11 cellular contexts compared by ENCODE assay signal in genomic region chr22:29478326-29479276, GRCh38. TPM values are rescaled to one million over a fixed set of nuclear protein-coding genes. Genes with fewer than 3 reads are reported as not detected.
DNase-seq lines count a peak whose midpoint lies in the region; ATAC-seq and TF ChIP-seq lines count a peak whose summit lies in the region.
"Had no signal": no experiment of that assay in that cellular context is flagged by ENCODE, and none has a peak within 500 bp of the region (broad histone marks: within the 10 kb centered on the region; RNA-seq: fewer than 3 reads in every experiment).

No MANE protein-coding gene starts in this region.

- H2AK5ac ChIP-seq in H9 (ENCODE audit: insufficient read length, low read length) = no peak overlapping the region

- DNase-seq in A673 (ENCODE audit: low spot score) = peak; percentile 62
- peak; percentile 55 for DNase-seq in H9
- DNase-seq in activated CD4-positive, alpha-beta T cell treated with anti-CD3 and anti-CD28 coated beads, Interleukin-2, amount 50 U/mL, for 1 hour = peak; percentile 39
- no peak for DNase-seq in foreskin melanocyte
- DNase-seq in SKM-1 (lab: John Stamatoyannopoulos, UW; ENCODE audit: unreplicated experiment) = no peak
- DNase-seq in NCI-H2081 (lab: John Stamatoyannopoulos, UW) = no peak

- H3K27me3 ChIP-seq in A673 (replicated peaks; ENCODE audit: insufficient read depth, low read depth, low read length, poor library complexity) = peaks cover 33% of the 10 kb centered on the region
- H3K27me3 ChIP-seq in H9 (ENCODE audit: insufficient read depth, low read length) = peaks cover 27% of the 10 kb centered on the region
- peaks cover 82% of the 10 kb centered on the region for H3K27me3 ChIP-seq in iPS-20b (ENCODE audit: insufficient read depth, low read length)

- intact Hi-C loops in A673 (cut with micrococcal nuclease; ENCODE audit: unreplicated experiment) = no loop called here

- no peak for TF ChIP-seq CTCF in A673 (conservative IDR thresholded peaks at IDR 0.05; ENCODE audit: low read depth, low read length)
- no peak for TF ChIP-seq CTCF in H9 (conservative IDR thresholded peaks at IDR 0.05)

- ATAC-seq in HG03342 (IDR thresholded peaks at IDR 0.05; ENCODE audit: unreplicated experiment) = no peak

- H3K79me2 ChIP-seq in H9 (ENCODE audit: insufficient read depth, low read length) = no peaks in the 10 kb centered on the region

- H3K27ac ChIP-seq in A673 (ENCODE audit: low read depth, low read length, poor library complexity, severe bottlenecking) = no peak overlapping the region
- no peak overlapping the region for H3K27ac ChIP-seq in H9 (ENCODE audit: insufficient read length, low read depth, low read length)
- no peak overlapping the region for H3K27ac ChIP-seq in iPS-20b (ENCODE audit: low read length)
- H3K27ac ChIP-seq: neutrophil had no signal

- POLR2A ChIA-PET in A673 (lab: Charles Lee; ENCODE audit: low non-redundant PET) = no interaction called here

- H3K79me1 ChIP-seq in H9 (ENCODE audit: insufficient read depth, low read depth, low read length, poor library complexity, severe bottlenecking) = no peaks in the 10 kb centered on the region

- H3K4me2 ChIP-seq in H9 (ENCODE audit: insufficient read depth, insufficient read length, low read length) = peak overlapping the region; percentile 25

- H3K14ac ChIP-seq in H9 (ENCODE audit: insufficient read depth, low read length) = no peak overlapping the region

- H3K9ac ChIP-seq in H9 (ENCODE audit: extremely low read depth, insufficient read length, low read length) (no peak overlapping the region), iPS-20b (ENCODE audit: low read depth, low read length) (no peak overlapping the region)

- H3K4me3 ChIP-seq in A673 (ENCODE audit: low read depth, low read length, poor library complexity, severe bottlenecking) (peak overlapping the region; percentile 4), iPS-20b (ENCODE audit: low read length) (peak overlapping the region; percentile 56)

- peaks cover 9% of the 10 kb centered on the region for H3K4me1 ChIP-seq in A673 (ENCODE audit: insufficient read depth, low read length, poor library complexity, severe bottlenecking)
- H3K4me1 ChIP-seq in H9 (ENCODE audit: insufficient read depth, low read length) = peaks cover 6% of the 10 kb centered on the region
- peaks cover 10% of the 10 kb centered on the region; the same call in 1 of the 2 replicates for H3K4me1 ChIP-seq in iPS-20b (ENCODE audit: insufficient read depth, low read length)

- no peak overlapping the region for H3K23ac ChIP-seq in H9 (ENCODE audit: insufficient read length, low read depth, low read length)

- H3K56ac ChIP-seq in H9 (ENCODE audit: insufficient read length, low read depth, low read length) = no peak overlapping the region

- no peak overlapping the region for H2BK15ac ChIP-seq in H9 (ENCODE audit: low read depth, low read length)

- no peak overlapping the region for H3K4ac ChIP-seq in H9 (ENCODE audit: low read depth, low read length)

- H3K9me3 ChIP-seq in A673 (ENCODE audit: low read depth, low read length, poor library complexity, severe bottlenecking) (no peaks in the 10 kb centered on the region), H9 (ENCODE audit: control insufficient read depth, low read depth, low read length) (no peaks in the 10 kb centered on the region), iPS-20b (ENCODE audit: insufficient read depth, low read depth, low read length) (peaks cover 6% of the 10 kb centered on the region; the same call in 1 of the 2 replicates)
- H3K9me3 ChIP-seq: neutrophil had no signal

- H3K18ac ChIP-seq in H9 (ENCODE audit: insufficient read length, low read depth, low read length) = no peak overlapping the region

- H3K27me3 Mint-ChIP-seq in H9 (ENCODE audit: low read depth) = peaks cover 93% of the 10 kb centered on the region

- no peak overlapping the region for H2BK20ac ChIP-seq in H9 (ENCODE audit: low read depth, low read length, poor library complexity, severe bottlenecking)

- no peak overlapping the region for H2AFZ ChIP-seq in H9 (ENCODE audit: low read length)

- no peaks in the 10 kb centered on the region for H4K20me1 ChIP-seq in H9 (ENCODE audit: control insufficient read depth, insufficient read depth, insufficient read length)

- no peaks in the 10 kb centered on the region; a peak in 1 of 7 replicates for H3K36me3 Mint-ChIP-seq in H9 (ENCODE audit: insufficient read depth in 1 of 3, low read depth in 3 of 3)

- H2BK120ac ChIP-seq in H9 (ENCODE audit: low read depth, low read length, poor library complexity, severe bottlenecking) = no peak overlapping the region

- CTCF ChIA-PET in A673 (lab: Charles Lee) = no interaction called here

- H2BK12ac ChIP-seq in H9 (ENCODE audit: insufficient read length, low read depth, low read length) = no peak overlapping the region

- H3K4me3 Mint-ChIP-seq in H9 = peak overlapping the region; percentile 29 to 79

- H3K36me3 ChIP-seq in A673 (ENCODE audit: insufficient read depth, low read length, poor library complexity, severe bottlenecking) (no peaks in the 10 kb centered on the region), iPS-20b (ENCODE audit: insufficient read depth, low read depth, low read length) (no peaks in the 10 kb centered on the region)
- H3K36me3 ChIP-seq: neutrophil had no signal

- peaks cover 38 to 43% of the 10 kb centered on the region in 2 experiments for H3K4me1 Mint-ChIP-seq in H9

- H3K27ac Mint-ChIP-seq in H9 = no peak overlapping the region; a peak in 1 of 7 replicates

- H3K23me2 ChIP-seq in H9 (ENCODE audit: insufficient read length, low read depth, low read length, poor library complexity, severe bottlenecking) = peaks cover 10% of the 10 kb centered on the region

- no peak overlapping the region for H3T11ph ChIP-seq in H9 (ENCODE audit: low read length)

- H3K9me3 Mint-ChIP-seq in H9 = peaks cover 8 to 9% of the 10 kb centered on the region in 2 experiments
- H3K9me3 Mint-ChIP-seq: T-helper 1 cell treated with Interleukin-12 subunit alpha and Interleukin-12 subunit beta and Interleukin-4 antibody, amounts not matched to agents 30 μg/mL and 1 μg/mL, for 36 hours had no signal

- no TSS peak for BruUV-seq in A673 (replicated peaks; lab: Mats Ljungman, UMichigan)

- H2BK5ac ChIP-seq in H9 (ENCODE audit: insufficient read length, low read length) = no peak overlapping the region

- H4K91ac ChIP-seq in H9 (ENCODE audit: insufficient read length, low read depth, low read length) = no peak overlapping the region

- WGBS in H9 (ENCODE audit: extremely low coverage, insufficient read length, low lambda C conversion rate) = no CpG with 5 or more reads among the region's 21 CpGs

- no peak overlapping the region for H4K8ac ChIP-seq in H9 (replicated peaks; ENCODE audit: insufficient read length, low read depth, low read length)

- no peak overlapping the region for H4K5ac ChIP-seq in H9 (ENCODE audit: insufficient read length, low read depth, low read length)

RNA-seq across cellular contexts. Expression of gene NEFH, which starts 1.4 kb away (rescaled TPM):
- total RNA-seq in A673 (2021) = 21.4 and 22.0 TPM in 2 replicates
- 5.7 and 5.8 TPM in 2 replicates for total RNA-seq in H9 (2021)

RNA-seq across cellular contexts. Expression of gene RFPL1, which starts 40.2 kb away (rescaled TPM):
- not detected in 2 replicates for total RNA-seq in A673 (2021)
- total RNA-seq in H9 (2021) = not detected in 2 replicates
- total RNA-seq: dermis microvascular lymphatic vessel endothelial cell had no signal

Comparison
In these comparisons a context has a peak if more than half of its experiments do, and no peak if none do; other contexts are left out.
1. DNase-seq: peak in A673 (single experiment), H9 (single experiment) and activated CD4-positive, alpha-beta T cell treated with anti-CD3 and anti-CD28 coated beads, Interleukin-2, amount 50 U/mL, for 1 hour (single experiment); none in foreskin melanocyte (single experiment), SKM-1 (single experiment) and NCI-H2081 (0 of 2).